In genomic region chr12:47905313-47905730, GRCh38 we compare ENCODE assay signal across 8 cellular contexts. TPM values are rescaled to one million over a fixed set of nuclear protein-coding genes. Genes with fewer than 3 reads are reported as not detected.
DNase-seq lines count a peak whose midpoint lies in the region; ATAC-seq, FAIRE-seq and TF ChIP-seq lines count a peak whose summit lies in the region.

No MANE protein-coding gene starts in this region.

- H3K27ac ChIP-seq in small intestine (ENCODE audit: low read depth in 1 of 2, low read length in 1 of 2): peak overlapping the region; percentile 82

- peak overlapping the region; percentile 78 for H3K4me3 Mint-ChIP-seq in Calu3 (ENCODE audit: low read depth, unreplicated experiment)
- peak overlapping the region; percentile 78 to 95 (median 90) for H3K4me3 Mint-ChIP-seq in IgD-negative memory B cell
- peak overlapping the region; percentile 91 for H3K4me3 Mint-ChIP-seq in activated naive CD8-positive, alpha-beta T cell treated with anti-CD3 and anti-CD28 coated beads, Interleukin-2, amount 10 ng/mL, durations not matched to agents 7 days and 5 days

- CTCF ChIA-PET in Calu3 (lab: Charles Lee): interaction anchor here (0.6 to 2.2 kb wide), 11 partner anchors 8 to 713 kb away, joined by 3 to 31 read pairs (median 3); partner anchors contain the start of gene TMEM106C

- H3K4me3 ChIP-seq in iPS-11a (ENCODE audit: low read depth, low read length) (peak overlapping the region; percentile 55), small intestine (ENCODE audit: low read depth in 1 of 2, low read length in 2 of 2) (peak overlapping the region; percentile 34 to 68)

- peak; percentile 86 for DNase-seq in Calu3
- DNase-seq in activated naive CD8-positive, alpha-beta T cell treated with anti-CD3 and anti-CD28 coated beads, Interleukin-2, amount 10 ng/mL, durations not matched to agents 7 days and 5 days: no peak
- peak; percentile 83 for DNase-seq in small intestine
- no peak for DNase-seq in effector CD8-positive, alpha-beta T cell (lab: John Stamatoyannopoulos, UW)

- no peaks in the 10 kb centered on the region for H3K36me3 ChIP-seq in small intestine (ENCODE audit: control insufficient read depth in 2 of 2, insufficient read depth in 2 of 2, low read length in 2 of 2)

- H3K27me3 Mint-ChIP-seq in Calu3 (ENCODE audit: unreplicated experiment) (peaks cover 13% of the 10 kb centered on the region), IgD-negative memory B cell (peaks cover 12% of the 10 kb centered on the region)
- H3K27me3 Mint-ChIP-seq in activated naive CD8-positive, alpha-beta T cell treated with anti-CD3 and anti-CD28 coated beads, Interleukin-2, amount 10 ng/mL, durations not matched to agents 7 days and 5 days: peaks cover 43% of the 10 kb centered on the region

- H3K9me3 Mint-ChIP-seq in Calu3 (ENCODE audit: low read depth, unreplicated experiment): no peaks in the 10 kb centered on the region
- H3K9me3 Mint-ChIP-seq in IgD-negative memory B cell: no peaks in the 10 kb centered on the region
- no peaks in the 10 kb centered on the region for H3K9me3 Mint-ChIP-seq in activated naive CD8-positive, alpha-beta T cell treated with anti-CD3 and anti-CD28 coated beads, Interleukin-2, amount 10 ng/mL, durations not matched to agents 7 days and 5 days

- WGBS in small intestine, 3 donors: 1 to 2% (median 1%) methylated on average over 34 of the region's 34 CpGs

- peaks cover 4 to 8% of the 10 kb centered on the region in 2 donors for H3K4me1 ChIP-seq in small intestine (ENCODE audit: control insufficient read depth in 2 of 2, insufficient read depth in 1 of 2, low read depth in 1 of 2, low read length in 1 of 2)

- intact Hi-C loops in Calu3 (cut with micrococcal nuclease; ENCODE audit: unreplicated experiment): loop anchor here (1.0 to 10.0 kb wide), 2 partner anchors 44 to 259 kb away; no protein-coding TSS in a partner anchor

- H3K4me1 Mint-ChIP-seq in Calu3 (ENCODE audit: low read depth, unreplicated experiment): peaks cover 34% of the 10 kb centered on the region
- H3K4me1 Mint-ChIP-seq in IgD-negative memory B cell: peaks cover 9 to 22% (median 16%) of the 10 kb centered on the region in 3 donors
- H3K4me1 Mint-ChIP-seq in activated naive CD8-positive, alpha-beta T cell treated with anti-CD3 and anti-CD28 coated beads, Interleukin-2, amount 10 ng/mL, durations not matched to agents 7 days and 5 days: peaks cover 44% of the 10 kb centered on the region

- FAIRE-seq in small intestine (lab: Jason Lieb, UNC): no peak

- POLR2A ChIA-PET in activated naive CD8-positive, alpha-beta T cell treated with anti-CD3 and anti-CD28 coated beads, Interleukin-2, amount 10 ng/mL, durations not matched to agents 7 days and 5 days (lab: Charles Lee): interaction anchor here (0.7 to 1.6 kb wide), 9 partner anchors 9 to 777 kb away, joined by 3 to 8 read pairs (median 3); partner anchors contain the start of genes KANSL2 and RPAP3

- no peaks in the 10 kb centered on the region for H3K27me3 ChIP-seq in small intestine (ENCODE audit: control insufficient read depth in 2 of 2, insufficient read depth in 2 of 2, low read length in 2 of 2)

- H3K36me3 Mint-ChIP-seq in Calu3 (ENCODE audit: insufficient read depth, unreplicated experiment) (peaks cover 21% of the 10 kb centered on the region), IgD-negative memory B cell (no peaks in the 10 kb centered on the region)
- peaks cover 2% of the 10 kb centered on the region for H3K36me3 Mint-ChIP-seq in activated naive CD8-positive, alpha-beta T cell treated with anti-CD3 and anti-CD28 coated beads, Interleukin-2, amount 10 ng/mL, durations not matched to agents 7 days and 5 days

- TF ChIP-seq CTCF in Calu3 (IDR thresholded peaks at IDR 0.05; ENCODE audit: unreplicated experiment): peak; percentile 26

- H3K27ac Mint-ChIP-seq in Calu3 (ENCODE audit: unreplicated experiment): peak overlapping the region; percentile 68
- no peak overlapping the region for H3K27ac Mint-ChIP-seq in IgD-negative memory B cell
- H3K27ac Mint-ChIP-seq in activated naive CD8-positive, alpha-beta T cell treated with anti-CD3 and anti-CD28 coated beads, Interleukin-2, amount 10 ng/mL, durations not matched to agents 7 days and 5 days: no peak overlapping the region

- no peaks in the 10 kb centered on the region for H3K9me3 ChIP-seq in small intestine (ENCODE audit: control insufficient read depth, low read depth)

- BruUV-seq in Calu3 (replicated peaks; lab: Mats Ljungman, UMichigan): TSS peak; percentile 79

- peak; percentile 22 for ATAC-seq in GM19467 (IDR thresholded peaks at IDR 0.05; ENCODE audit: unreplicated experiment)
- ATAC-seq in activated naive CD8-positive, alpha-beta T cell treated with anti-CD3 and anti-CD28 coated beads, Interleukin-2, amount 10 ng/mL, durations not matched to agents 7 days and 5 days (ENCODE audit: low read depth): no peak
- ATAC-seq in HG03196 (IDR thresholded peaks at IDR 0.05; ENCODE audit: unreplicated experiment): no peak

RNA-seq across cellular contexts. Expression of gene VDR, which starts 0.5 kb away (rescaled TPM):
- total RNA-seq in Calu3 (2022): 10.1 and 12.5 TPM in 2 replicates
- polyA plus RNA-seq in IgD-negative memory B cell (0.61 TPM), small intestine (10 to 100 TPM; 36.7 to 61.0 (median 47.0) TPM)
- total RNA-seq in activated naive CD8-positive, alpha-beta T cell treated with anti-CD3 and anti-CD28 coated beads, Interleukin-2, amount 10 ng/mL, durations not matched to agents 7 days and 5 days: 10 to 100 TPM; 13.9 to 14.3 TPM

RNA-seq across cellular contexts. Expression of gene TMEM106C, which starts 58.1 kb away (rescaled TPM):
- 67.2 and 77.3 TPM in 2 replicates for total RNA-seq in Calu3 (2022)
- polyA plus RNA-seq in IgD-negative memory B cell: 41.4 TPM
- 100 to 1,000 TPM; 111 to 115 TPM for total RNA-seq in activated naive CD8-positive, alpha-beta T cell treated with anti-CD3 and anti-CD28 coated beads, Interleukin-2, amount 10 ng/mL, durations not matched to agents 7 days and 5 days
- 100 to 1,000 TPM; 140 to 211 (median 143) TPM for polyA plus RNA-seq in small intestine

Comparison
In these comparisons a context has a peak if more than half of its experiments do, and no peak if none do; other contexts are left out.
1. DNase-seq: peak in Calu3 (single experiment) and small intestine (single experiment); none in activated naive CD8-positive, alpha-beta T cell treated with anti-CD3 and anti-CD28 coated beads, Interleukin-2, amount 10 ng/mL, durations not matched to agents 7 days and 5 days (single experiment) and effector CD8-positive, alpha-beta T cell (single experiment).
2. Peak in every context shown above with its lines, with median percentiles within 50 percentile points of each other: H3K4me3 Mint-ChIP-seq.